27 cellular contexts compared by ENCODE assay signal in the genomic region with DNA sequence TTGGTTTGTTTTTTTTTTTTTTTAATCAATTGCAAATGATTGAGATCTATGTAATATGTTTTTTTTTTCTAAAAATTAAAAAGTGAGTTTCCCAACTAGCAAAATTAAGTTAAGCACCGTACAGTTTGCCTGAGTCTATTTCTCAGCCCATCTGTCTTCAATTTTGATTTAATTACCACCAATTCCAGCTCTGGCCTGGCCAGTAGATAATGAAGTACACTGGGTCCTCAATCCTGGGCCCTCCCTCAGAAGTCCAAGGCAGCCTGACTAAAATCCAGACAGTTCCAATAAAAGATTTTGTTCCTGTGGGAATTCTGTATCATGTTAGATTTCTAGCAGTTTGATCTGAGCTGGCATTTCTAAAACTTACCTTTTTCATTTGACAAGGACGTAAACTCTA.
"Had no signal": no experiment of that assay in that cellular context is flagged by ENCODE, and none has a peak within 500 bp of the region (broad histone marks: within the 10 kb centered on the region; RNA-seq: fewer than 3 reads in every experiment).

No MANE protein-coding gene starts in this region.

- H3K4me3 Mint-ChIP-seq: activated CD4-positive, alpha-beta T cell treated with anti-CD3 and anti-CD28 coated beads, Interleukin-2, amount 10 ng/mL, durations not matched to agents 24 days and 14 days; activated CD8-positive, alpha-beta T cell treated with anti-CD3 and anti-CD28 coated beads, Interleukin-2, amount 10 ng/mL, durations not matched to agents 7 days and 5 days; activated naive CD4-positive, alpha-beta T cell treated with anti-CD3 and anti-CD28 coated beads for 36 hours; activated T-cell treated with anti-CD3 and anti-CD28 coated beads, Interleukin-2, amount 50 U/mL, for 24 hours had no signal

- H3K36me3 Mint-ChIP-seq: activated naive CD4-positive, alpha-beta T cell treated with anti-CD3 and anti-CD28 coated beads, Interleukin-2, amount 50 U/mL, for 72 hours had no signal

- H3K4me1 Mint-ChIP-seq: activated CD4-positive, alpha-beta T cell treated with anti-CD3 and anti-CD28 coated beads, Interleukin-2, amount 10 ng/mL, durations not matched to agents 24 days and 14 days had no signal

- H3K9me3 ChIP-seq: adrenal gland, body of pancreas, breast epithelium, Peyer's patch, SJSA1 had no signal

- ATAC-seq: activated CD8-positive, alpha-beta T cell treated with anti-CD3 and anti-CD28 coated beads, Interleukin-2, amount 10 ng/mL, durations not matched to agents 7 days and 5 days; activated naive CD4-positive, alpha-beta T cell treated with anti-CD3 and anti-CD28 coated beads, Interleukin-2, amount 50 U/mL, for 72 hours; body of pancreas; PC-3 had no signal

- H3K4me3 ChIP-seq: adrenal gland, body of pancreas, breast epithelium, Peyer's patch, SJSA1 had no signal

- H3K27me3 ChIP-seq: adrenal gland, body of pancreas, breast epithelium, Peyer's patch, SJSA1 had no signal

- H3K27me3 Mint-ChIP-seq: activated CD4-positive, alpha-beta T cell treated with anti-CD3 and anti-CD28 coated beads, Interleukin-2, amount 10 ng/mL, durations not matched to agents 24 days and 14 days; activated T-cell treated with anti-CD3 and anti-CD28 coated beads, Interleukin-2, amount 50 U/mL, for 24 hours had no signal

- H3K27ac Mint-ChIP-seq: activated CD4-positive, alpha-beta T cell treated with anti-CD3 and anti-CD28 coated beads, Interleukin-2, amount 10 ng/mL, durations not matched to agents 24 days and 14 days; activated CD8-positive, alpha-beta T cell treated with anti-CD3 and anti-CD28 coated beads, Interleukin-2, amount 10 ng/mL, durations not matched to agents 7 days and 5 days; activated naive CD4-positive, alpha-beta T cell treated with anti-CD3 and anti-CD28 coated beads for 36 hours; activated naive CD4-positive, alpha-beta T cell treated with anti-CD3 and anti-CD28 coated beads, Interleukin-2, amount 50 U/mL, for 72 hours; activated T-cell treated with anti-CD3 and anti-CD28 coated beads, Interleukin-2, amount 50 U/mL, for 24 hours; activated T-helper 2 cell treated with anti-CD3 and anti-CD28 coated beads, Interferon-gamma antibody, Interleukin-2, Interleukin-4, amounts not matched to agents 10 μg/mL and 5 μg/mL and 100 μg/mL, durations not matched to agents 14 hours and 24 hours and 36 hours had no signal

- H3K27ac ChIP-seq: adrenal gland, body of pancreas, breast epithelium, Peyer's patch, SJSA1, WERI-Rb-1 had no signal

- H3K4me1 ChIP-seq: adrenal gland, body of pancreas, breast epithelium, Peyer's patch had no signal

- H3K36me3 ChIP-seq: adrenal gland, breast epithelium, Peyer's patch, SJSA1, WERI-Rb-1 had no signal

- DNase-seq: activated CD4-positive, alpha-beta T cell treated with anti-CD3 and anti-CD28 coated beads for 1 hour; activated CD4-positive, alpha-beta T cell treated with anti-CD3 and anti-CD28 coated beads, Interleukin-2, amount 10 ng/mL, durations not matched to agents 24 days and 14 days; activated CD4-positive, alpha-beta T cell treated with anti-CD3 and anti-CD28 coated beads, Interleukin-2, amount 50 U/mL, for 48 hours; activated CD4-positive, CD25-positive, alpha-beta regulatory T cell; activated CD8-positive, alpha-beta T cell treated with anti-CD3 and anti-CD28 coated beads, Interleukin-2, amount 10 ng/mL, durations not matched to agents 7 days and 5 days; activated gamma-delta T cell; activated naive CD4-positive, alpha-beta T cell treated with anti-CD3 and anti-CD28 coated beads for 36 hours; activated T-cell treated with anti-CD3 and anti-CD28 coated beads, Interleukin-2, amount 50 U/mL, for 24 hours; adrenal gland; body of pancreas; NCI-H1092 treated with DMSO at 0.1 percent for 48 hours; NCI-H146; NCI-H187; NCI-H226; NCI-H524 treated with DMSO at 0.1 percent for 48 hours; NCI-H748 treated with DMSO at 0.1 percent for 48 hours; NK-92 treated with Interleukin-12 subunit alpha and Interleukin-12 subunit beta, amount 100 ng/mL, for 24 hours; PC-3; Peyer's patch; RPMI8226; SHP77 treated with DMSO at 0.1 percent for 48 hours; T1000; WERI-Rb-1 had no signal
